ENCODE assay signal across 8 cellular contexts in the genomic region with DNA sequence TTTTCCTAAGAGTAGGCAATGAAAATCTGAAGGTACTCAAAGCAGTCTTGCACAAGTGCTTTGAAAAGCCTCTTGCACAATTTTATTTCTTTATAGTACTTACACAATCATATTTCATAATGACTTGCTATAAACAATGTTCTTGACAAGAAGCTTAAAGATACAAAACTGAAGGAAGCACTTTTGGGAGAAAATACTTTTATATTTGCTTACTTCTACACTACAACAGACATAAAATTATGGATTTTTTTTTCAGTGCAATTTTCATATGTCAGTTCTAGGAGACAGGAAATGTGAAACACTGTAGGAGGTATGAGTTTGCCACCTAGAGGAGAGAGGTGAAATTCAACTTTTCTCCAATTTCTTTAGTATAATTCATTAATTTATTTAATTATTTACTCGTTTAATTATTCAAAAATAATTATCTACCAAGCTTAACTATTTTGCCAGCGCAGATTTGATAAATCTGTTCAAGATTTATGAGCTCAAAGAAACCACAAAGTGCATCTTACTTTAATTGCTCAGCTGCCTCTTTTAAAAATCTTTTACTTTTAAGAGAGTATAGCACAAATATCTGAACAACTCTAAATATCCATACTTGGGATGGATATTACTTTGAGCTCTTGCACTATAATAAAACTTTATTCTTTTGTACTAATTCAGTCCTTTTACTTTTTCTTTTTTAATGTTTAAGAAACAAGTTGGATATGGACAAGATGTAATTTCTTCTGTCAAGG. TPM values are rescaled to one million over a fixed set of nuclear protein-coding genes. Genes with fewer than 3 reads are reported as not detected.
DNase-seq lines count a peak whose midpoint lies in the region; ATAC-seq and TF ChIP-seq lines count a peak whose summit lies in the region.

No MANE protein-coding gene starts in this region.

- peak; percentile 58 for ATAC-seq in HG03139 (IDR thresholded peaks at IDR 0.05; ENCODE audit: unreplicated experiment)
- peak; percentile 51 for ATAC-seq in left colon
- ATAC-seq in GM18909 (IDR thresholded peaks at IDR 0.05; ENCODE audit: poor library complexity, unreplicated experiment) = no peak
- ATAC-seq in activated T-cell treated with anti-CD3 and anti-CD28 coated beads, Interleukin-2, amount 50 U/mL, for 72 hours (replicated peaks in 1 of 2) = no peak
- ATAC-seq in activated CD4-positive, CD25-positive, alpha-beta regulatory T cell treated with anti-CD3 and anti-CD28 coated beads, Interleukin-2, amount 50 U/mL, for 24 hours = no peak

- 0 out of 2 replicates have a peak, but pooled peaks have one; percentile 9 for TF ChIP-seq CTCF in WERI-Rb-1 (IDR thresholded peaks at IDR 0.05; ENCODE audit: low read depth, low read length)

- no peak overlapping the region for H3K27ac ChIP-seq in WERI-Rb-1

- DNase-seq in DMS53 treated with DMSO at 0.1 percent for 48 hours (lab: John Stamatoyannopoulos, UW; ENCODE audit: unreplicated experiment) (peak; percentile 36), WERI-Rb-1 (no peak), left colon (no peak), SW 1271 (lab: John Stamatoyannopoulos, UW) (no peak)
- no peak for DNase-seq in activated T-cell treated with anti-CD3 and anti-CD28 coated beads, Interleukin-2, amount 50 U/mL, for 72 hours

- no peak overlapping the region for H3K27ac Mint-ChIP-seq in activated T-cell treated with anti-CD3 and anti-CD28 coated beads, Interleukin-2, amount 50 U/mL, for 72 hours

- H3K4me3 ChIP-seq in WERI-Rb-1 (ENCODE audit: low read depth, low read length) = no peak overlapping the region

- H3K9me3 Mint-ChIP-seq in activated T-cell treated with anti-CD3 and anti-CD28 coated beads, Interleukin-2, amount 50 U/mL, for 72 hours = no peaks in the 10 kb centered on the region

- no peaks in the 10 kb centered on the region for H3K36me3 Mint-ChIP-seq in activated T-cell treated with anti-CD3 and anti-CD28 coated beads, Interleukin-2, amount 50 U/mL, for 72 hours (ENCODE audit: insufficient read depth in 2 of 2)

- H3K4me3 Mint-ChIP-seq in activated T-cell treated with anti-CD3 and anti-CD28 coated beads, Interleukin-2, amount 50 U/mL, for 72 hours = no peak overlapping the region

- H3K36me3 ChIP-seq in WERI-Rb-1 = no peaks in the 10 kb centered on the region

- H3K27me3 ChIP-seq in WERI-Rb-1 (ENCODE audit: insufficient read depth, low read depth, severe bottlenecking) = no peaks in the 10 kb centered on the region

- H3K4me1 Mint-ChIP-seq in activated T-cell treated with anti-CD3 and anti-CD28 coated beads, Interleukin-2, amount 50 U/mL, for 72 hours (ENCODE audit: low read depth) = peaks cover 33% of the 10 kb centered on the region

- intact Hi-C loops in left colon (cut with DNase I, micrococcal nuclease) = no loop called here

- peaks cover 47% of the 10 kb centered on the region for H3K27me3 Mint-ChIP-seq in activated T-cell treated with anti-CD3 and anti-CD28 coated beads, Interleukin-2, amount 50 U/mL, for 72 hours (ENCODE audit: low read depth)

- no peaks in the 10 kb centered on the region for H3K9me3 ChIP-seq in WERI-Rb-1 (ENCODE audit: severe bottlenecking)

RNA-seq across cellular contexts. Expression of a gene that starts 29.0 kb away (rescaled TPM):
- total RNA-seq in left colon = 100 to 1,000 TPM; 158 to 160 TPM
- total RNA-seq in activated T-cell treated with anti-CD3 and anti-CD28 coated beads, Interleukin-2, amount 50 U/mL, for 72 hours = 1 to 10 TPM in 1 of 2 donors, not detected in 1; 1.3 TPM

RNA-seq across cellular contexts. Expression of a gene that starts 43.5 kb away (rescaled TPM):
- 100 to 1,000 TPM; 108 to 124 TPM for total RNA-seq in left colon
- total RNA-seq in activated T-cell treated with anti-CD3 and anti-CD28 coated beads, Interleukin-2, amount 50 U/mL, for 72 hours = 1 to 10 TPM in 1 of 2 donors, under 1 TPM in 1; 0.70 to 1.0 TPM

RNA-seq across cellular contexts. Expression of a gene that starts 43.9 kb away (rescaled TPM):
- total RNA-seq in left colon = 1 to 10 TPM in 1 of 2 donors, under 1 TPM in 1; 0.34 to 1.8 TPM
- total RNA-seq in activated T-cell treated with anti-CD3 and anti-CD28 coated beads, Interleukin-2, amount 50 U/mL, for 72 hours = 1 to 10 TPM; 2.8 to 5.0 TPM

Comparison
In these comparisons a context has a peak if more than half of its experiments do, and no peak if none do; other contexts are left out.
1. ATAC-seq: peak in HG03139 (single experiment) and left colon (single experiment); none in GM18909 (single experiment), activated T-cell treated with anti-CD3 and anti-CD28 coated beads, Interleukin-2, amount 50 U/mL, for 72 hours (0 of 2) and activated CD4-positive, CD25-positive, alpha-beta regulatory T cell treated with anti-CD3 and anti-CD28 coated beads, Interleukin-2, amount 50 U/mL, for 24 hours (0 of 2).
2. RNA of a gene that starts 29.0 kb away (total RNA-seq): 158 to 160 TPM in left colon; 1.3 TPM in activated T-cell treated with anti-CD3 and anti-CD28 coated beads, Interleukin-2, amount 50 U/mL, for 72 hours; every median in the first group is over 10 times any median in the second.
3. RNA of a gene that starts 43.5 kb away (total RNA-seq): 108 to 124 TPM in left colon; 0.70 to 1.0 TPM in activated T-cell treated with anti-CD3 and anti-CD28 coated beads, Interleukin-2, amount 50 U/mL, for 72 hours; every median in the first group is over 10 times any median in the second.